8 cellular contexts compared by ENCODE assay signal in the genomic region with DNA sequence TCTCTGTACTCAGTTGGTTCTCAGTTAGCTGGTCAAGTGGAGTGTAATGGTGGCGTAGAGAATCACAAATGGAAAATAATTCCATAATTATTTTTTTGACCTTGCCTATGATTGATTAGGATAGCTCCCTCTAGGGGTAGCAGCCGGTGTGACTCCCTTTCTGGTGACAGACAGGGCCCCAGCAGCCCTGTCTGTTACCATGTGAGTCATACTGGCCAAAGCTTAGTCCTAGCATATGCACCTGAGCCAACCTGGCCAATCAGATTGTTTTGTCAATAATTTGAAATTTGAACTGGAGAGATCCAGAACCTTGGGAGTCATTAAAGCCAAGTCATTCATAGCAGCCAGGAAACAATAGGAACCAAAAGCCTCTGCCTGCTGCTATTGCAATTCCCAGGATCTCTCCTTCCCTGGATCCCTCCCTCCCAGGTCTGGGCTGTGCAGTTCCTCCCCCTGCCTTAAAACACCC. TPM values are rescaled to one million over a fixed set of nuclear protein-coding genes. Genes with fewer than 3 reads are reported as not detected.
DNase-seq lines count a peak whose midpoint lies in the region; ATAC-seq and TF ChIP-seq lines count a peak whose summit lies in the region.

No MANE protein-coding gene starts in this region.

- H3K23ac ChIP-seq in IMR-90 (ENCODE audit: low read depth, low read length), result no peak overlapping the region

- no peak overlapping the region for H2BK20ac ChIP-seq in IMR-90 (ENCODE audit: low read depth, low read length)

- H3K4ac ChIP-seq in IMR-90 (ENCODE audit: low read depth, low read length), result no peak overlapping the region

- H3K9me1 ChIP-seq in IMR-90 (ENCODE audit: insufficient read depth, low read length), result no peaks in the 10 kb centered on the region

- peaks cover 5 to 10% of the 10 kb centered on the region in 2 donors for H3K36me3 Mint-ChIP-seq in naive B cell

- H3K9me3 ChIP-seq in IMR-90 (ENCODE audit: control insufficient read depth, insufficient read depth, low read length) (no peaks in the 10 kb centered on the region), OCI-LY7 (ENCODE audit: low read length) (no peaks in the 10 kb centered on the region)

- TF ChIP-seq POLR2A in IMR-90 (IDR thresholded peaks at IDR 0.05; ENCODE audit: low read depth, low read length), result no peak

- H3K56ac ChIP-seq in IMR-90 (ENCODE audit: extremely low read depth, insufficient read depth, low read length), result no peak overlapping the region

- no peak overlapping the region for H4K91ac ChIP-seq in IMR-90 (ENCODE audit: insufficient read depth, low read depth, low read length)

- H3K36me3 ChIP-seq in IMR-90 (ENCODE audit: control insufficient read depth, insufficient read depth, low read length) (peaks cover 2% of the 10 kb centered on the region), OCI-LY7 (ENCODE audit: insufficient read depth, low read length) (peaks cover 42% of the 10 kb centered on the region)

- no peaks in the 10 kb centered on the region for H3K9me2 ChIP-seq in OCI-LY7 (ENCODE audit: insufficient read depth, low read length)

- H4K20me1 ChIP-seq in IMR-90 (ENCODE audit: insufficient read depth, low read length), result peaks cover 2% of the 10 kb centered on the region; the same call in 1 of the 2 replicates
- H4K20me1 ChIP-seq in OCI-LY7 (ENCODE audit: insufficient read depth, low read length), result no peaks in the 10 kb centered on the region

- H3K27ac Mint-ChIP-seq in naive B cell, result peak overlapping the region in 1 of 6 donors; percentile 59

- no peak overlapping the region for H4K8ac ChIP-seq in IMR-90 (ENCODE audit: low read depth in 2 of 2, low read length in 2 of 2)

- H4K5ac ChIP-seq in IMR-90 (ENCODE audit: low read depth, low read length), result no peak overlapping the region

- H3K27me3 Mint-ChIP-seq in naive B cell, result no peaks in the 10 kb centered on the region

- H2AK5ac ChIP-seq in IMR-90 (ENCODE audit: low read depth, low read length), result no peak overlapping the region

- 0% methylated on average over 1 of the region's 2 CpGs; no CpG with 5 or more reads in 1 of the 2 experiments for WGBS in IMR-90 (ENCODE audit: extremely low coverage in 2 of 2, insufficient read length in 1 of 2), 2 experiments

- peaks cover 32 to 54% (median 33%) of the 10 kb centered on the region in 3 donors for H3K4me1 Mint-ChIP-seq in naive B cell

- peak; percentile 46 for ATAC-seq in Right ventricle myocardium inferior
- ATAC-seq in IMR-90 (ENCODE audit: low read depth), result peak; percentile 70
- ATAC-seq in naive B cell (ENCODE audit: low read depth in 2 of 2), result peak; percentile 72 to 86

- H3K4me1 ChIP-seq in IMR-90 (ENCODE audit: control insufficient read depth, insufficient read depth, low read length) (peaks cover 4% of the 10 kb centered on the region), OCI-LY7 (ENCODE audit: insufficient read depth, low read length, poor library complexity, severe bottlenecking) (peaks cover 50% of the 10 kb centered on the region)

- no peak overlapping the region for H2AK9ac ChIP-seq in IMR-90 (replicated peaks; ENCODE audit: low read depth, low read length, poor library complexity)

- H2BK15ac ChIP-seq in IMR-90 (ENCODE audit: low read depth, low read length), result no peak overlapping the region

- H3K4me3 ChIP-seq in IMR-90 (ENCODE audit: insufficient read depth, low read depth, low read length), result no peak overlapping the region
- H3K4me3 ChIP-seq in OCI-LY7 (ENCODE audit: low read depth, low read length, poor library complexity, severe bottlenecking), result no peak overlapping the region

- peaks cover 2 to 13% of the 10 kb centered on the region in 2 experiments; a peak in 3 of 4 replicates for H3K79me1 ChIP-seq in IMR-90 (ENCODE audit: low read depth in 1 of 2, low read length in 2 of 2)

- H2AFZ ChIP-seq in IMR-90 (replicated peaks; ENCODE audit: low read length, poor library complexity) (no peak overlapping the region), OCI-LY7 (ENCODE audit: low read length) (no peak overlapping the region)

- peak overlapping the region in 2 of 8 donors; percentile 5 to 66 for H3K4me3 Mint-ChIP-seq in naive B cell

- dilution Hi-C loops in IMR-90 (cut with HindIII; ENCODE audit: low sequenced_read_pairs, unreplicated experiment), result no loop called here

- in situ Hi-C loops in IMR-90 (cut with MboI; ENCODE audit: low sequenced_read_pairs), result no loop called here

- H3K9ac ChIP-seq in IMR-90 (ENCODE audit: low read depth, low read length), result no peak overlapping the region

- H3K4me2 ChIP-seq in IMR-90 (ENCODE audit: low read depth, low read length) (no peak overlapping the region), OCI-LY7 (ENCODE audit: low read length) (no peak overlapping the region)

- CTCF ChIA-PET in IMR-90 (lab: Yijun Ruan, JAX), result interaction anchor here (0.6 to 1.5 kb wide), 13 partner anchors 8 to 153 kb away, joined by 3 to 8 read pairs (median 4); a partner anchor contains a TSS
- CTCF ChIA-PET in OCI-LY7 (lab: Charles Lee; ENCODE audit: unreplicated experiment), result interaction anchor here (0.9 to 1.0 kb wide), 2 partner anchors 106 to 161 kb away, joined by 3 read pairs; a partner anchor contains a TSS

- peak; percentile 72 for DNase-seq in Right ventricle myocardium inferior (ENCODE audit: missing footprints)
- DNase-seq in cardiac septum (ENCODE audit: low spot score), result no peak
- peak; percentile 79 for DNase-seq in IMR-90
- DNase-seq in OCI-LY7 (ENCODE audit: low spot score), result peak; percentile 71
- DNase-seq in activated T-cell treated with anti-CD3 and anti-CD28 coated beads for 1 hour (ENCODE audit: low read depth), result peak; percentile 64
- DNase-seq in epidermal melanocyte (ENCODE audit: insufficient read length, low spot score), result peak; percentile 72
- peak; percentile 49 for DNase-seq in naive B cell
- DNase-seq in stimulated activated CD8-positive, alpha-beta memory T cell treated with anti-CD3 and anti-CD28 coated beads, Interleukin-7, amount 100 ng/mL, for 48 hours (ENCODE audit: extremely low read depth in 1 of 2, low read depth in 1 of 2), result peak; percentile 33 to 68

- H3K27me3 ChIP-seq in IMR-90 (ENCODE audit: control insufficient read depth, insufficient read depth, low read length), result no peaks in the 10 kb centered on the region

- TF ChIP-seq CTCF in IMR-90 (conservative IDR thresholded peaks at IDR 0.05; ENCODE audit: low read depth, low read length) (peak; percentile 87), OCI-LY7 (conservative IDR thresholded peaks at IDR 0.05; ENCODE audit: low read length) (peak; percentile 96)

- H3K27ac ChIP-seq in IMR-90 (ENCODE audit: insufficient read depth, low read length) (no peak overlapping the region), OCI-LY7 (ENCODE audit: low read depth, low read length, poor library complexity, severe bottlenecking) (no peak overlapping the region)

- POLR2A ChIA-PET in IMR-90 (lab: Charles Lee; ENCODE audit: unreplicated experiment) (no interaction called here), OCI-LY7 (lab: Charles Lee) (interaction anchor here (0.6 to 1.1 kb wide), 2 partner anchors 23 to 173 kb away, joined by 3 to 4 read pairs; no protein-coding TSS in a partner anchor)

- TSS peak; percentile 69 for BruUV-seq in IMR-90 (replicated peaks; lab: Mats Ljungman, UMichigan)
- no TSS peak for BruUV-seq in OCI-LY7 (replicated peaks; lab: Mats Ljungman, UMichigan)

- no peaks in the 10 kb centered on the region for H3K9me3 Mint-ChIP-seq in naive B cell

- H3K14ac ChIP-seq in IMR-90 (replicated peaks; ENCODE audit: low read depth, low read length), result no peak overlapping the region

- H3K18ac ChIP-seq in IMR-90 (ENCODE audit: low read depth, low read length), result no peak overlapping the region

- H3K79me2 ChIP-seq in OCI-LY7 (ENCODE audit: insufficient read depth, low read depth, low read length), result peaks cover 18% of the 10 kb centered on the region

- TF ChIP-seq RAD21 in IMR-90 (IDR thresholded peaks at IDR 0.05; ENCODE audit: low read length), result peak; percentile 39; the same call in 1 of the 2 replicates

- no peak overlapping the region for H2BK5ac ChIP-seq in IMR-90 (ENCODE audit: low read depth, low read length, poor library complexity, severe bottlenecking)

- intact Hi-C loops in Right ventricle myocardium inferior (cut with DNase I), result no loop called here
- intact Hi-C loops in cardiac septum (cut with DNase I), result no loop called here
- intact Hi-C loops in IMR-90 (cut with micrococcal nuclease), result loop anchor here (5.0 kb wide), 1 partner anchor 105 kb away; a partner anchor contains a TSS
- intact Hi-C loops in OCI-LY7 (cut with micrococcal nuclease; ENCODE audit: unreplicated experiment), result no loop called here

- no peak overlapping the region for H2BK120ac ChIP-seq in IMR-90 (ENCODE audit: low read depth, low read length)

RNA-seq across cellular contexts. Expression of a gene that starts 5.6 kb away (rescaled TPM):
- total RNA-seq in Right ventricle myocardium inferior (27.8 TPM), cardiac septum (21.3 TPM), IMR-90 (2012; rRNA removed) (32.5 and 34.1 TPM in 2 replicates), OCI-LY7 (2022) (30.4 and 33.8 TPM in 2 replicates)
- polyA plus RNA-seq in IMR-90 (2012; rRNA removed) (13.6 and 13.9 TPM in 2 replicates), naive B cell (ENCODE audit: low read depth in 6 of 6) (10 to 100 TPM in 5 of 6 donors, 1 to 10 TPM in 1; 8.3 to 22.0 (median 15.8) TPM)
- 11.0 and 37.1 TPM in 2 replicates for polyA plus RNA-seq in IMR-90 (2012; cell fraction: cytosol; rRNA removed)
- 5.8 and 9.0 TPM in 2 replicates for polyA plus RNA-seq in IMR-90 (2012; cell fraction: nucleus; rRNA removed; ENCODE audit: low replicate concordance)
- total RNA-seq in OCI-LY7 (2014; rRNA removed; shearing (Covaris generic)), result 14.0 and 14.7 TPM in 2 replicates

RNA-seq across cellular contexts. Expression of a gene that starts 10.7 kb away (rescaled TPM):
- not detected for total RNA-seq in Right ventricle myocardium inferior
- total RNA-seq in cardiac septum, result not detected
- total RNA-seq in IMR-90 (2012; rRNA removed), result not detected in 2 replicates
- polyA plus RNA-seq in IMR-90 (2012; rRNA removed), result not detected in 2 replicates
- polyA plus RNA-seq in IMR-90 (2012; cell fraction: cytosol; rRNA removed), result not detected in 2 replicates
- polyA plus RNA-seq in IMR-90 (2012; cell fraction: nucleus; rRNA removed; ENCODE audit: low replicate concordance), result not detected in 2 replicates
- total RNA-seq in OCI-LY7 (2014; rRNA removed; shearing (Covaris generic)), result not detected in 2 replicates
- total RNA-seq in OCI-LY7 (2022), result not detected in 2 replicates
- polyA plus RNA-seq in naive B cell (ENCODE audit: low read depth in 6 of 6), result under 1 TPM in 1 of 6 donors, not detected in 5; 0.25 TPM

RNA-seq across cellular contexts. Expression of a gene that starts 23.9 kb away (rescaled TPM):
- 50.0 TPM for total RNA-seq in Right ventricle myocardium inferior
- 58.2 TPM for total RNA-seq in cardiac septum
- 56.7 and 75.3 TPM in 2 replicates for total RNA-seq in IMR-90 (2012; rRNA removed)
- polyA plus RNA-seq in IMR-90 (2012; rRNA removed), result 138 and 153 TPM in 2 replicates
- polyA plus RNA-seq in IMR-90 (2012; cell fraction: cytosol; rRNA removed), result 46.3 and 96.7 TPM in 2 replicates
- polyA plus RNA-seq in IMR-90 (2012; cell fraction: nucleus; rRNA removed; ENCODE audit: low replicate concordance), result 1,289 and 1,731 TPM in 2 replicates
- total RNA-seq in OCI-LY7 (2014; rRNA removed; shearing (Covaris generic)), result 241 and 312 TPM in 2 replicates
- total RNA-seq in OCI-LY7 (2022), result 254 and 256 TPM in 2 replicates
- 10 to 100 TPM; 69.7 to 87.5 (median 84.0) TPM for polyA plus RNA-seq in naive B cell (ENCODE audit: low read depth in 6 of 6)

RNA-seq across cellular contexts. Expression of a gene that starts 50.9 kb away (rescaled TPM):
- total RNA-seq in Right ventricle myocardium inferior (11.7 TPM), cardiac septum (16.3 TPM), IMR-90 (2012; rRNA removed) (0.72 and 1.4 TPM in 2 replicates), OCI-LY7 (2022) (22.1 and 24.1 TPM in 2 replicates)
- polyA plus RNA-seq in IMR-90 (2012; rRNA removed) (13.8 and 14.0 TPM in 2 replicates), naive B cell (ENCODE audit: low read depth in 6 of 6) (10 to 100 TPM in 2 of 6 donors, 1 to 10 TPM in 4; 2.2 to 17.1 (median 9.4) TPM)
- 7.4 and 17.7 TPM in 2 replicates for polyA plus RNA-seq in IMR-90 (2012; cell fraction: cytosol; rRNA removed)
- 23.1 and 23.5 TPM in 2 replicates for polyA plus RNA-seq in IMR-90 (2012; cell fraction: nucleus; rRNA removed; ENCODE audit: low replicate concordance)
- total RNA-seq in OCI-LY7 (2014; rRNA removed; shearing (Covaris generic)), result 2.3 and 5.8 TPM in 2 replicates
